ENCODE assay signal across 10 cellular contexts in the genomic region with DNA sequence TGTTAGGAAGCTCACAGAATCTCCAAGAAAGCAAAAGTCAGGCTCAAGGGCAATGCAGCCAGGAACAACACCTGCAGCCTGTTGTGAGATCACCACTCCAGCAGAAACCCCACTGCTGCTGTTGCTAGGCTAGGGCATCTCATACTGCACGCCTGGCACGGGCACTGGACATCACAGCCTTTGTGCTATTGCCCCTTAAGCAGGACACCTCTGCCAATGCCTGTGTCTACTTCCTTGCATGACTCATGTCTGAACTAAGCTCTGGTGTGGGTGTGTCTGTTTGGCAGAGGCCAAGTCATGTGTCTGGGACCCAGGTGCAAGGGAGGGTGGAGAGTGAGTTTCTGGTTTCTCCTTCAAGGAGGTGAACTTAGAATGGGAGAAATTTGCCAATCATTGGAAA. TPM values are rescaled to one million over a fixed set of nuclear protein-coding genes. Genes with fewer than 3 reads are reported as not detected.
DNase-seq lines count a peak whose midpoint lies in the region; ATAC-seq, FAIRE-seq and TF ChIP-seq lines count a peak whose summit lies in the region.
"Had no signal": no experiment of that assay in that cellular context is flagged by ENCODE, and none has a peak within 500 bp of the region (broad histone marks: within the 10 kb centered on the region; RNA-seq: fewer than 3 reads in every experiment).

No MANE protein-coding gene starts in this region.

- H3K27me3 ChIP-seq in DND-41 (ENCODE audit: insufficient read depth, low read length, poor library complexity) = no peaks in the 10 kb centered on the region
- H3K27me3 ChIP-seq in SJCRH30 = no peaks in the 10 kb centered on the region
- H3K27me3 ChIP-seq in K562 (ENCODE audit: control insufficient read depth in 2 of 2, insufficient read depth in 2 of 2, low read length in 2 of 2) = no peaks in the 10 kb centered on the region
- H3K27me3 ChIP-seq in left lung = no peaks in the 10 kb centered on the region
- H3K27me3 ChIP-seq in upper lobe of left lung = no peaks in the 10 kb centered on the region

- POLR2A ChIA-PET in K562 (lab: Yijun Ruan, JAX) = interaction anchor here (0.6 to 1.4 kb wide), 6 partner anchors 9 to 416 kb away, joined by 3 to 5 read pairs (median 3); no protein-coding TSS in a partner anchor

- TF ChIP-seq EP300 in K562 (IDR thresholded peaks at IDR 0.05; ENCODE audit: low read length) (no peak), upper lobe of left lung (IDR thresholded peaks at IDR 0.05) (peak in 1 of 4 donors; percentile 66)

- H4K20me1 ChIP-seq in DND-41 (ENCODE audit: insufficient read depth, low read length) (no peaks in the 10 kb centered on the region), K562 (replicated peaks; ENCODE audit: control insufficient read depth, insufficient read depth, low read length) (no peaks in the 10 kb centered on the region)

- H3K4me3 ChIP-seq in DND-41 (ENCODE audit: low read depth in 1 of 2, low read length in 2 of 2) (no peak overlapping the region), SJCRH30 (no peak overlapping the region), K562 (no peak overlapping the region), left lung (no peak overlapping the region), upper lobe of left lung (no peak overlapping the region)
- H3K4me3 ChIP-seq: SK-N-MC had no signal

- TF ChIP-seq POLR2A in K562 (conservative IDR thresholded peaks at IDR 0.05) = no peak
- no peak for TF ChIP-seq POLR2A in upper lobe of left lung (IDR thresholded peaks at IDR 0.05)

- no peak overlapping the region for H3K4me2 ChIP-seq in DND-41 (ENCODE audit: insufficient read depth, low read length)
- H3K4me2 ChIP-seq in K562 (ENCODE audit: insufficient read depth, low read length) = no peak overlapping the region; the same call in 1 of the 2 replicates

- no peaks in the 10 kb centered on the region for H3K36me3 ChIP-seq in DND-41 (ENCODE audit: insufficient read depth, low read length)
- no peaks in the 10 kb centered on the region for H3K36me3 ChIP-seq in SJCRH30
- no peaks in the 10 kb centered on the region for H3K36me3 ChIP-seq in K562 (ENCODE audit: control insufficient read depth, insufficient read depth, low read length)
- H3K36me3 ChIP-seq in left lung = no peaks in the 10 kb centered on the region
- H3K36me3 ChIP-seq in upper lobe of left lung = no peaks in the 10 kb centered on the region

- no TSS peak for BruUV-seq in K562 (replicated peaks; lab: Mats Ljungman, UMichigan)

- H3K4me1 ChIP-seq in DND-41 (ENCODE audit: insufficient read depth, low read length) = peaks cover 12% of the 10 kb centered on the region
- H3K4me1 ChIP-seq in SJCRH30 = peaks cover 7% of the 10 kb centered on the region
- H3K4me1 ChIP-seq in K562 (replicated peaks in 1 of 2; ENCODE audit: control insufficient read depth in 2 of 2, insufficient read depth in 2 of 2, low read length in 2 of 2) = peaks cover 3 to 23% of the 10 kb centered on the region in 2 experiments; a peak in 4 of 5 replicates
- H3K4me1 ChIP-seq in left lung = peaks cover 0 to 28% of the 10 kb centered on the region in 2 donors
- peaks cover 22 to 26% (median 24%) of the 10 kb centered on the region in 4 donors for H3K4me1 ChIP-seq in upper lobe of left lung
- H3K4me1 ChIP-seq: parathyroid adenoma had no signal

- H2AFZ ChIP-seq in DND-41 (ENCODE audit: low read depth, low read length) = no peak overlapping the region
- H2AFZ ChIP-seq in K562 (ENCODE audit: low read depth, low read length) = no peak overlapping the region
- H2AFZ ChIP-seq: parathyroid adenoma had no signal

- no peaks in the 10 kb centered on the region for H3K9me1 ChIP-seq in K562 (ENCODE audit: control insufficient read depth, insufficient read depth, low read length)

- TF ChIP-seq CTCF in DND-41 (IDR thresholded peaks at IDR 0.05; ENCODE audit: borderline replicate concordance, extremely low read depth, low read length, poor library complexity, severe bottlenecking) (no peak), K562 (IDR thresholded peaks at IDR 0.05 in 2 of 3, conservative IDR thresholded peaks at IDR 0.05 in 1 of 3; ENCODE audit: insufficient read depth in 2 of 3, low read depth in 1 of 3, low read length in 3 of 3) (no peak), left lung (IDR thresholded peaks at IDR 0.05) (no peak), upper lobe of left lung (IDR thresholded peaks at IDR 0.05) (no peak)

- CTCF ChIA-PET in K562 (lab: Yijun Ruan, JAX; ENCODE audit: low intra/inter-chr PET ratio) = interaction anchor here (0.7 kb wide), 1 partner anchor 223 kb away, joined by 3 read pairs; no protein-coding TSS in a partner anchor

- intact Hi-C loops in K562 (cut with micrococcal nuclease) (no loop called here), left lung (cut with DNase I) (no loop called here)

- WGBS in K562 (ENCODE audit: insufficient coverage, low coverage, missing lambda C conversion rate) = no CpG with 5 or more reads among the region's 2 CpGs
- 29 to 73% methylated on average over 2 of the region's 2 CpGs for WGBS in upper lobe of left lung, 2 donors

- TF ChIP-seq RAD21 in K562 (CRISPR knock-in tag; conservative IDR thresholded peaks at IDR 0.05 in 1 of 2, IDR thresholded peaks at IDR 0.05 in 1 of 2) = no peak

- FAIRE-seq in K562 (lab: Jason Lieb, UNC) = peak; percentile 91

- ATAC-seq in DND-41 (ENCODE audit: insufficient read depth, low read depth) (peak; percentile 62), GM21515 (IDR thresholded peaks at IDR 0.05; ENCODE audit: unreplicated experiment) (peak; percentile 80), HG03565 (IDR thresholded peaks at IDR 0.05; ENCODE audit: unreplicated experiment) (peak; percentile 81), K562 (peak; percentile 93), left lung (peak; percentile 95), upper lobe of left lung (ENCODE audit: low FRiP score in 2 of 2) (peak; percentile 92 to 94)

- no peaks in the 10 kb centered on the region for H3K9me3 ChIP-seq in DND-41 (ENCODE audit: insufficient read depth, low read length, severe bottlenecking)
- H3K9me3 ChIP-seq in SJCRH30 (replicated peaks) = no peaks in the 10 kb centered on the region
- no peaks in the 10 kb centered on the region for H3K9me3 ChIP-seq in K562 (replicated peaks; ENCODE audit: control insufficient read depth, insufficient read depth, low read depth, low read length)
- H3K9me3 ChIP-seq in left lung = no peaks in the 10 kb centered on the region
- no peaks in the 10 kb centered on the region for H3K9me3 ChIP-seq in upper lobe of left lung

- H3K27ac ChIP-seq in DND-41 (ENCODE audit: low read length) = no peak overlapping the region
- no peak overlapping the region for H3K27ac ChIP-seq in SJCRH30
- H3K27ac ChIP-seq in K562 (ENCODE audit: extremely low read depth, low read depth, low read length) = no peak overlapping the region
- H3K27ac ChIP-seq in left lung = peak overlapping the region; percentile 46 to 60
- H3K27ac ChIP-seq in upper lobe of left lung = peak overlapping the region in 3 of 4 donors; percentile 17 to 61 (median 30)
- H3K27ac ChIP-seq: parathyroid adenoma, SK-N-MC had no signal

- peak; percentile 24 for DNase-seq in DND-41
- DNase-seq in SJCRH30 = peak; percentile 33 to 53
- DNase-seq in K562 (ENCODE audit: extremely low read depth in 1 of 4, low spot score in 3 of 4) = peak; percentile 59 to 75 (median 68)
- peak; percentile 76 to 84 for DNase-seq in left lung
- DNase-seq in upper lobe of left lung = peak in 1 of 2 donors; percentile 92
- no peak for DNase-seq in activated gamma-delta T cell (lab: John Stamatoyannopoulos, UW)

- in situ Hi-C loops in K562 (cut with MboI) = no loop called here

- H3K79me2 ChIP-seq in DND-41 (ENCODE audit: insufficient read depth, low read length) = no peaks in the 10 kb centered on the region
- no peaks in the 10 kb centered on the region for H3K79me2 ChIP-seq in K562 (ENCODE audit: control insufficient read depth, insufficient read depth, low read length)
- H3K79me2 ChIP-seq: parathyroid adenoma had no signal

- H3K9ac ChIP-seq in DND-41 (ENCODE audit: low read depth, low read length) (no peak overlapping the region), K562 (ENCODE audit: insufficient read depth in 1 of 2, low read depth in 2 of 2, low read length in 2 of 2) (no peak overlapping the region)
- H3K9ac ChIP-seq: parathyroid adenoma had no signal

RNA-seq across cellular contexts. Expression of a gene that starts 10.0 kb away (rescaled TPM):
- total RNA-seq in SJCRH30 (2014; rRNA removed; shearing (Covaris generic)) = 86.8 and 98.2 TPM in 2 replicates
- 47.1 and 85.0 TPM in 2 replicates for total RNA-seq in K562 (2011; cell fraction: chromatin; rRNA removed; ENCODE audit: low replicate concordance)
- total RNA-seq in K562 (2011; cell fraction: nucleolus; rRNA removed) = 28.7 and 30.1 TPM in 2 replicates
- 46.6 and 68.3 TPM in 2 replicates for total RNA-seq in K562 (2011; cell fraction: nucleoplasm; rRNA removed)
- total RNA-seq in K562 (2014; rRNA removed) = 41.6 and 42.1 TPM in 2 replicates
- 66.5 and 71.3 TPM in 2 replicates for total RNA-seq in K562 (2014; rRNA removed; fragmentation: Illumina TruSeq; extraction: Trizol)
- total RNA-seq in K562 (2015; rRNA removed; fragmentation: Illumina TruSeq; extraction: Trizol) = 60.6 and 64.4 TPM in 2 replicates
- 48.0 and 49.6 TPM in 2 replicates for total RNA-seq in K562 (2021)
- 40.8 and 47.0 TPM in 2 replicates for polyA plus RNA-seq in K562 (2011; rRNA removed)
- polyA plus RNA-seq in K562 (2011; cell fraction: cytosol; rRNA removed) = 19.8 and 37.3 TPM in 2 replicates
- polyA plus RNA-seq in K562 (2011; cell fraction: nucleus; rRNA removed) = 40.7 and 58.0 TPM in 2 replicates
- polyA plus RNA-seq in K562 (2012) = 21.8 and 38.7 TPM in 2 replicates
- 57.1 and 72.5 TPM in 2 replicates for polyA plus RNA-seq in K562 (2014; fragmentation: Illumina TruSeq; extraction: Trizol)
- 100 to 1,000 TPM; 157 to 186 TPM for polyA plus RNA-seq in K562 (2014; fragmentation: Nextera tagmentation; extraction: Ambion mirVana)
- polyA plus RNA-seq in K562 (2014; rRNA removed) = 39.4 and 45.8 TPM in 2 replicates
- polyA minus RNA-seq in K562 (2011; rRNA and poly(A)+ RNA removed) = 43.3 and 43.9 TPM in 2 replicates
- polyA minus RNA-seq in K562 (2011; cell fraction: cytosol; rRNA and poly(A)+ RNA removed) = 20.9 and 22.6 TPM in 2 replicates
- 25.6 and 44.3 TPM in 2 replicates for polyA minus RNA-seq in K562 (2011; cell fraction: nucleus; rRNA and poly(A)+ RNA removed)
- total RNA-seq in left lung = 10 to 100 TPM; 44.0 to 48.6 TPM
- 10 to 100 TPM; 34.0 to 64.0 (median 45.2) TPM for total RNA-seq in upper lobe of left lung

RNA-seq across cellular contexts. Expression of a gene that starts 17.7 kb away (rescaled TPM):
- 2.0 and 2.1 TPM in 2 replicates for total RNA-seq in SJCRH30 (2014; rRNA removed; shearing (Covaris generic))
- 1.2 and 1.3 TPM in 2 replicates for total RNA-seq in K562 (2011; cell fraction: chromatin; rRNA removed; ENCODE audit: low replicate concordance)
- total RNA-seq in K562 (2011; cell fraction: nucleolus; rRNA removed) = 1.6 and 1.7 TPM in 2 replicates
- total RNA-seq in K562 (2011; cell fraction: nucleoplasm; rRNA removed) = 2.1 and 2.5 TPM in 2 replicates
- total RNA-seq in K562 (2014; rRNA removed) (0.41 and 2.0 TPM in 2 replicates), K562 (2014; rRNA removed; fragmentation: Illumina TruSeq; extraction: Trizol) (0.61 and 0.65 TPM in 2 replicates), K562 (2015; rRNA removed; fragmentation: Illumina TruSeq; extraction: Trizol) (1.1 TPM in 2 replicates), K562 (2021) (0.89 and 0.93 TPM in 2 replicates), left lung (1 to 10 TPM; 7.3 to 8.9 TPM), upper lobe of left lung (10 to 100 TPM in 5 of 6 donors, 1 to 10 TPM in 1; 8.5 to 36.5 (median 15.6) TPM)
- polyA plus RNA-seq in K562 (2011; rRNA removed) (0.49 and 0.84 TPM in 2 replicates), K562 (2014; fragmentation: Illumina TruSeq; extraction: Trizol) (0.46 and 0.61 TPM in 2 replicates), K562 (2014; fragmentation: Nextera tagmentation; extraction: Ambion mirVana) (under 1 TPM; 0.28 to 0.45 TPM), K562 (2014; rRNA removed) (0.45 and 0.93 TPM in 2 replicates)
- 0.30 and 0.35 TPM in 2 replicates for polyA plus RNA-seq in K562 (2011; cell fraction: cytosol; rRNA removed)
- 0.74 and 0.97 TPM in 2 replicates for polyA plus RNA-seq in K562 (2011; cell fraction: nucleus; rRNA removed)
- polyA plus RNA-seq in K562 (2012) = 0.82 and 1.4 TPM in 2 replicates
- polyA minus RNA-seq in K562 (2011; rRNA and poly(A)+ RNA removed) = 0.74 and 1.1 TPM in 2 replicates
- 0.36 and 1.2 TPM in 2 replicates for polyA minus RNA-seq in K562 (2011; cell fraction: cytosol; rRNA and poly(A)+ RNA removed)
- polyA minus RNA-seq in K562 (2011; cell fraction: nucleus; rRNA and poly(A)+ RNA removed) = 1.5 and 2.2 TPM in 2 replicates

Comparison
In these comparisons a context has a peak if more than half of its experiments do, and no peak if none do; other contexts are left out.
1. H3K27ac ChIP-seq: peak in left lung (2 of 2) and upper lobe of left lung (3 of 4); none in DND-41 (single experiment), SJCRH30 (single experiment) and K562 (single experiment).
2. Peak in every context shown above with its lines, with median percentiles within 50 percentile points of each other: ATAC-seq.